10 cellular contexts compared by ENCODE assay signal in the genomic region with DNA sequence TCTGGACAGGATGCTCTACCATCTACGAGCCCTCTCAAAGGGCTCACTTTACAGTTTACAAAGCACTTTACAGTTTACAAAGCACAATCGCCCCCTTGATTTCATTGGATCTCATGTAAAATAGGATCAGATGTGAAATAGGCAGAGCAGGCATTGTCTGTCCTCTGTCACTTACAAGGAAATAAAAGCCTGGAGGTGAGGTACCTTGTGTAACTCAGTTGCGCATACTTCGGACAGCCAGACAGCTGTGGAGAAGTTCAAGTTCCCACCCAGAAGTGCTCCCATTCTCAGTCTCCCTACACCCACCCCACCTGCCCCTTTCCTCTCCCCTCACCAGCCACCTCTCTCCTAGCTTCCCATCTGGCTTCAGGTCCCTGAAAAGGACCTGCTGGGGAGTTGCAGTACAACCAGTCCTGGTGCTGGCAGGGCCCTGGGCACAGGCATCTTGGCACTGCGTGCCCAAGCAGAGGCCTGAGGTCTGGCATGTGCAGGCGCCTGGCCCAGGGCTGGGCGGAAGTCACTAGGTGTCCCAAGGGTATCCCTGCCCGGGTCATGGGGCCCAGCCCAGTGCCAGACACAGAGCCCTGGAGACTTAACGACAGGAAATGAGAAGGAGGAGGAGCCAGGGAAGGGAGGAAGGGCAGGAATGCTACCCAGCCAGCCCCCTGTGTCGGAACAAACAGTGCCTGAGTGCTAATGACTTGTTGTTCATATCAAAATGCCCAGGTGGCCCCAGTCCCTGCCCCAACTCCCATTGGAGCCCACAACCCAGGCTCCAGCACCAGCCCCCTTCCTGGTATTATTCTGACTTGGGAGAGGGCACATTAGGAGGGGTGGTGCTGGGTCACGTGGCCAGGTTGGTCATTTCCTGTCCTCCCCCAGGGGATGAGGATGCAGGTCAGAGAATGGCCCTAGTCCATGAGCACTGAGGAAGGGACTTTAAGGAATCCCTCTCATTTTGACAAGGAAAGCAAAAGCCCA. TPM values are rescaled to one million over a fixed set of nuclear protein-coding genes. Genes with fewer than 3 reads are reported as not detected.
DNase-seq lines count a peak whose midpoint lies in the region; ATAC-seq, FAIRE-seq and TF ChIP-seq lines count a peak whose summit lies in the region.
"Had no signal": no experiment of that assay in that cellular context is flagged by ENCODE, and none has a peak within 500 bp of the region (broad histone marks: within the 10 kb centered on the region; RNA-seq: fewer than 3 reads in every experiment).

No MANE protein-coding gene starts in this region.

- CTCF ChIA-PET in HEK293 (lab: Yijun Ruan, JAX): interaction anchor here (1.0 to 14.1 kb wide), 6 partner anchors 11 to 84 kb away, joined by 3 to 241 read pairs (median 11); no protein-coding TSS in a partner anchor
- CTCF ChIA-PET in T-cell (lab: Charles Lee): interaction anchor here (0.7 kb wide), 2 partner anchors 11 to 1265 kb away, joined by 3 to 4 read pairs; no protein-coding TSS in a partner anchor

- H3K9me3 ChIP-seq in HEK293 (ENCODE audit: control insufficient read depth, insufficient read depth, low read depth, low read length) (no peaks in the 10 kb centered on the region), keratinocyte (ENCODE audit: control insufficient read depth, low read depth, low read length) (no peaks in the 10 kb centered on the region)

- no peaks in the 10 kb centered on the region for H4K20me1 ChIP-seq in keratinocyte (ENCODE audit: control insufficient read depth, extremely low read depth, insufficient read depth, low read length)

- POLR2A ChIA-PET in HEK293 (lab: Yijun Ruan, JAX): interaction anchor here (0.6 to 0.9 kb wide), 2 partner anchors 85 to 1756 kb away, joined by 3 read pairs; no protein-coding TSS in a partner anchor
- POLR2A ChIA-PET in T-cell (lab: Charles Lee): no interaction called here

- H3K27me3 ChIP-seq in keratinocyte (ENCODE audit: control insufficient read depth, extremely low read depth, insufficient read depth, low read length): no peaks in the 10 kb centered on the region

- no peaks in the 10 kb centered on the region for H3K36me3 ChIP-seq in HEK293 (ENCODE audit: control insufficient read depth in 2 of 2, insufficient read depth in 1 of 2, low read length in 2 of 2)
- H3K36me3 ChIP-seq in keratinocyte (ENCODE audit: control insufficient read depth in 2 of 2, extremely low read depth in 1 of 2, insufficient read depth in 2 of 2, low read length in 2 of 2): peaks cover 5 to 10% of the 10 kb centered on the region in 2 experiments

- DNase-seq in anterior cingulate cortex (lab: John Stamatoyannopoulos, UW) (peak in 40 of 58 donors; percentile 15 to 73 (median 40)), keratinocyte (ENCODE audit: low read depth, low spot score) (no peak), substantia nigra (lab: John Stamatoyannopoulos, UW) (peak in 27 of 49 donors; percentile 16 to 66 (median 35)), T-cell (no peak), medulla oblongata (ENCODE audit: extremely low spot score) (no peak)
- DNase-seq: NCI-H524 had no signal

- TF ChIP-seq CTCF in HEK293 (tag by site-specific recombination; IDR thresholded peaks at IDR 0.05): no peak
- no peak for TF ChIP-seq CTCF in keratinocyte (optimal IDR thresholded peaks at IDR 0.05 in 1 of 3, IDR thresholded peaks at IDR 0.05 in 1 of 3, conservative IDR thresholded peaks at IDR 0.05 in 1 of 3; ENCODE audit: extremely low read depth in 1 of 3, insufficient read depth in 2 of 3, low read length in 3 of 3)

- dilution Hi-C loops in keratinocyte (cut with MboI; ENCODE audit: extremely low pct_ligation_motif_present, low sequenced_read_pairs): no loop called here

- peaks cover 4% of the 10 kb centered on the region for H3K9me1 ChIP-seq in keratinocyte (ENCODE audit: control insufficient read depth, extremely low read depth, insufficient read depth, low read length)

- no peak overlapping the region for H3K27ac Mint-ChIP-seq in T-cell
- H3K27ac Mint-ChIP-seq: activated naive CD8-positive, alpha-beta T cell had no signal

- H3K4me2 ChIP-seq in keratinocyte (ENCODE audit: control insufficient read depth, extremely low read depth, insufficient read depth, low read depth, low read length): peak overlapping the region; percentile 80

- H3K4me1 ChIP-seq in HEK293 (ENCODE audit: control insufficient read depth, insufficient read depth, low read length) (peaks cover 4% of the 10 kb centered on the region; the same call in 1 of the 2 replicates), keratinocyte (ENCODE audit: control insufficient read depth, extremely low read depth, insufficient read depth, low read length) (peaks cover 67% of the 10 kb centered on the region)

- H3K9ac ChIP-seq in keratinocyte (ENCODE audit: control insufficient read depth, extremely low read depth, insufficient read depth, low read length): peak overlapping the region; percentile 71

- no peak for ATAC-seq in T-cell (replicated peaks in 1 of 4)
- ATAC-seq in HG03095 (IDR thresholded peaks at IDR 0.05; ENCODE audit: unreplicated experiment): no peak
- ATAC-seq in HG03460 (IDR thresholded peaks at IDR 0.05; ENCODE audit: unreplicated experiment): no peak

- no peak overlapping the region for H3K4me3 ChIP-seq in HEK293 (ENCODE audit: low read depth, low read length)
- peak overlapping the region in 2 of 3 experiments; percentile 23 to 31 for H3K4me3 ChIP-seq in keratinocyte (ENCODE audit: control insufficient read depth in 2 of 3, extremely low read depth in 1 of 3, insufficient read depth in 2 of 3, low read depth in 1 of 3, low read length in 3 of 3)

- peak overlapping the region; percentile 21 for H2AFZ ChIP-seq in keratinocyte (ENCODE audit: control insufficient read depth, low read length)

- H3K27ac ChIP-seq in HEK293 (ENCODE audit: extremely low read depth, low read depth, low read length) (no peak overlapping the region; the same call in 1 of the 2 replicates), keratinocyte (ENCODE audit: control insufficient read depth, insufficient read depth, low read length) (peak overlapping the region; percentile 93), substantia nigra (ENCODE audit: low read depth, low read length, poor library complexity, severe bottlenecking) (peak overlapping the region; percentile 79)

- no peaks in the 10 kb centered on the region for H3K36me3 Mint-ChIP-seq in T-cell
- H3K36me3 Mint-ChIP-seq: activated naive CD8-positive, alpha-beta T cell had no signal

- no peak for FAIRE-seq in keratinocyte (lab: Jason Lieb, UNC)

- H3K27me3 Mint-ChIP-seq in T-cell: no peaks in the 10 kb centered on the region
- H3K27me3 Mint-ChIP-seq: activated naive CD8-positive, alpha-beta T cell had no signal

- H3K4me3 Mint-ChIP-seq in T-cell: no peak overlapping the region
- H3K4me3 Mint-ChIP-seq: activated naive CD8-positive, alpha-beta T cell had no signal

- H3K9me3 Mint-ChIP-seq in T-cell: no peaks in the 10 kb centered on the region

- no peaks in the 10 kb centered on the region for H3K79me2 ChIP-seq in keratinocyte (ENCODE audit: control insufficient read depth, insufficient read depth, low read length)

- peaks cover 16 to 26% (median 21%) of the 10 kb centered on the region in 3 donors for H3K4me1 Mint-ChIP-seq in T-cell

TF ChIP-seq in HEK293, 187 proteins besides CTCF, POLR2A, EP300 and RAD21 (continues in another document):
- TF ChIP-seq ZNF341 (tag by site-specific recombination; IDR thresholded peaks at IDR 0.05; ENCODE audit: low read depth): 0 out of 2 replicates have a peak, but pooled peaks have one; percentile 30

RNA-seq across cellular contexts. Expression of a gene that starts 5.4 kb away (rescaled TPM):
- 4.1 to 5.7 TPM (median 5.1 TPM) in 3 replicates for polyA plus RNA-seq in keratinocyte
- 2.2 TPM for polyA plus RNA-seq in keratinocyte (2011; ENCODE audit: low read depth)
- 1.8 and 2.7 TPM in 2 replicates for polyA plus RNA-seq in keratinocyte (2011; cell fraction: cytosol; rRNA removed)
- 13.1 and 17.2 TPM in 2 replicates for polyA plus RNA-seq in keratinocyte (2011; cell fraction: nucleus; rRNA removed)
- 1.9 and 6.5 TPM in 2 replicates for polyA plus RNA-seq in keratinocyte (2012; ENCODE audit: low replicate concordance)
- polyA minus RNA-seq in keratinocyte: 5.5 to 25.3 TPM (median 5.9 TPM) in 3 replicates
- polyA minus RNA-seq in keratinocyte (2011; cell fraction: cytosol; rRNA and poly(A)+ RNA removed): 8.1 TPM
- polyA minus RNA-seq in keratinocyte (2011; cell fraction: nucleus; rRNA and poly(A)+ RNA removed): 5.7 and 7.1 TPM in 2 replicates
- total RNA-seq in T-cell: under 1 TPM; 0.25 to 0.99 (median 0.82) TPM

RNA-seq across cellular contexts. Expression of a gene that starts 19.7 kb away (rescaled TPM):
- polyA plus RNA-seq in keratinocyte: 7.8 to 15.3 TPM (median 8.1 TPM) in 3 replicates
- polyA plus RNA-seq in keratinocyte (2011; ENCODE audit: low read depth): 1.5 TPM
- polyA plus RNA-seq in keratinocyte (2011; cell fraction: cytosol; rRNA removed): 10.8 and 12.2 TPM in 2 replicates
- 14.4 and 18.3 TPM in 2 replicates for polyA plus RNA-seq in keratinocyte (2011; cell fraction: nucleus; rRNA removed)
- polyA plus RNA-seq in keratinocyte (2012; ENCODE audit: low replicate concordance): 11.7 and 13.6 TPM in 2 replicates
- polyA minus RNA-seq in keratinocyte: 12.8 to 29.3 TPM (median 16.5 TPM) in 3 replicates
- 16.5 TPM for polyA minus RNA-seq in keratinocyte (2011; cell fraction: cytosol; rRNA and poly(A)+ RNA removed)
- 5.4 and 5.8 TPM in 2 replicates for polyA minus RNA-seq in keratinocyte (2011; cell fraction: nucleus; rRNA and poly(A)+ RNA removed)
- 10 to 100 TPM in 3 of 5 donors, 1 to 10 TPM in 2; 5.8 to 13.7 (median 10.2) TPM for total RNA-seq in T-cell

RNA-seq across cellular contexts. Expression of a gene that starts 28.0 kb away (rescaled TPM):
- polyA plus RNA-seq in keratinocyte: 0.28 to 0.35 TPM (median 0.33 TPM) in 3 replicates
- not detected for polyA plus RNA-seq in keratinocyte (2011; ENCODE audit: low read depth)
- 0.04 TPM in 2 replicates for polyA plus RNA-seq in keratinocyte (2011; cell fraction: cytosol; rRNA removed)
- polyA plus RNA-seq in keratinocyte (2011; cell fraction: nucleus; rRNA removed): 0.83 and 0.99 TPM in 2 replicates
- 0.13 and 0.24 TPM in 2 replicates for polyA plus RNA-seq in keratinocyte (2012; ENCODE audit: low replicate concordance)
- polyA minus RNA-seq in keratinocyte: 0.23 to 0.61 TPM in 2 of 3 replicates, not detected in the other
- polyA minus RNA-seq in keratinocyte (2011; cell fraction: cytosol; rRNA and poly(A)+ RNA removed): not detected
- polyA minus RNA-seq in keratinocyte (2011; cell fraction: nucleus; rRNA and poly(A)+ RNA removed): 0.47 and 1.1 TPM in 2 replicates
- total RNA-seq in T-cell: not detected

RNA-seq across cellular contexts. Expression of a gene that starts 47.5 kb away (rescaled TPM):
- polyA plus RNA-seq in keratinocyte: 10.2 to 22.9 TPM (median 11.8 TPM) in 3 replicates
- polyA plus RNA-seq in keratinocyte (2011; ENCODE audit: low read depth): 54.5 TPM
- 9.6 and 19.9 TPM in 2 replicates for polyA plus RNA-seq in keratinocyte (2011; cell fraction: cytosol; rRNA removed)
- polyA plus RNA-seq in keratinocyte (2011; cell fraction: nucleus; rRNA removed): 12.4 and 17.7 TPM in 2 replicates
- polyA plus RNA-seq in keratinocyte (2012; ENCODE audit: low replicate concordance): 10.8 and 16.3 TPM in 2 replicates
- polyA minus RNA-seq in keratinocyte: 0.39 to 10.7 TPM (median 3.2 TPM) in 3 replicates
- 3.8 TPM for polyA minus RNA-seq in keratinocyte (2011; cell fraction: cytosol; rRNA and poly(A)+ RNA removed)
- polyA minus RNA-seq in keratinocyte (2011; cell fraction: nucleus; rRNA and poly(A)+ RNA removed): 5.4 and 12.2 TPM in 2 replicates
- total RNA-seq in T-cell: 10 to 100 TPM; 24.0 to 33.5 (median 29.4) TPM

Comparison
In these comparisons a context has a peak if more than half of its experiments do, and no peak if none do; other contexts are left out.
1. DNase-seq: peak in anterior cingulate cortex (40 of 58) and substantia nigra (27 of 49); none in keratinocyte (single experiment), T-cell (0 of 34) and medulla oblongata (single experiment).